ENCODE assay signal across 20 cellular contexts in genomic region chr3:104126463-104126862, GRCh38.
DNase-seq lines count a peak whose midpoint lies in the region; ATAC-seq, FAIRE-seq and TF ChIP-seq lines count a peak whose summit lies in the region.
"Had no signal": no experiment of that assay in that cellular context is flagged by ENCODE, and none has a peak within 500 bp of the region (broad histone marks: within the 10 kb centered on the region; RNA-seq: fewer than 3 reads in every experiment).

No MANE protein-coding gene starts in this region.

- no peak overlapping the region for H3K56ac ChIP-seq in H9 (ENCODE audit: insufficient read length, low read depth, low read length)

- no peak overlapping the region for H4K5ac ChIP-seq in H9 (ENCODE audit: insufficient read length, low read depth, low read length)

- H3K27me3 ChIP-seq in H9 (ENCODE audit: insufficient read depth, low read length) (no peaks in the 10 kb centered on the region), endodermal cell (ENCODE audit: control insufficient read depth, insufficient read depth, low read length, poor library complexity, severe bottlenecking) (no peaks in the 10 kb centered on the region), upper lobe of left lung (no peaks in the 10 kb centered on the region), small intestine (ENCODE audit: control insufficient read depth in 2 of 2, insufficient read depth in 2 of 2, low read length in 2 of 2) (no peaks in the 10 kb centered on the region)

- H3K27ac ChIP-seq in H9 (ENCODE audit: insufficient read length, low read depth, low read length): no peak overlapping the region
- H3K27ac ChIP-seq in endodermal cell (ENCODE audit: low read depth, low read length): no peak overlapping the region
- H3K27ac ChIP-seq in upper lobe of left lung: no peak overlapping the region
- no peak overlapping the region for H3K27ac ChIP-seq in small intestine (ENCODE audit: low read depth in 1 of 2, low read length in 1 of 2)

- H2BK5ac ChIP-seq in H9 (ENCODE audit: insufficient read length, low read length): no peak overlapping the region

- H4K20me1 ChIP-seq in H9 (ENCODE audit: control insufficient read depth, insufficient read depth, insufficient read length): no peaks in the 10 kb centered on the region

- no peaks in the 10 kb centered on the region for H3K9me3 ChIP-seq in H9 (ENCODE audit: control insufficient read depth, low read depth, low read length)
- peaks cover 3% of the 10 kb centered on the region for H3K9me3 ChIP-seq in endodermal cell (ENCODE audit: control insufficient read depth, low read length)
- peaks cover 0 to 5% (median 0%) of the 10 kb centered on the region in 4 donors for H3K9me3 ChIP-seq in upper lobe of left lung
- H3K9me3 ChIP-seq in small intestine (ENCODE audit: control insufficient read depth, low read depth): no peaks in the 10 kb centered on the region

- no peaks in the 10 kb centered on the region for H3K79me2 ChIP-seq in H9 (ENCODE audit: insufficient read depth, low read length)

- H3K27ac Mint-ChIP-seq in H9: no peak overlapping the region
- H3K27ac Mint-ChIP-seq in endodermal cell: no peak overlapping the region
- H3K27ac Mint-ChIP-seq: CD4-positive, alpha-beta memory T cell had no signal

- DNase-seq in H9 (peak; percentile 36), SHP77 (lab: John Stamatoyannopoulos, UW) (peak; percentile 73 to 86), endodermal cell (peak; percentile 46), upper lobe of left lung (peak in 1 of 2 donors; percentile 9), globus pallidus (ENCODE audit: low spot score) (no peak), dermis blood vessel endothelial cell (no peak), small intestine (no peak)
- DNase-seq: C1 segment of cervical spinal cord; Calu3; CD4-positive, alpha-beta memory T cell; COR-L47; DMS53; DMS79 treated with DMSO at 0.1 percent for 48 hours; GF-D8; GOT3 had no signal

- no peak overlapping the region for H3K23ac ChIP-seq in H9 (ENCODE audit: insufficient read length, low read depth, low read length)

- no peak overlapping the region for H3K9ac ChIP-seq in H9 (ENCODE audit: extremely low read depth, insufficient read length, low read length)
- no peak overlapping the region for H3K9ac ChIP-seq in endodermal cell (ENCODE audit: extremely low read depth, low read length, poor library complexity, severe bottlenecking)

- H4K8ac ChIP-seq in H9 (replicated peaks; ENCODE audit: insufficient read length, low read depth, low read length): no peak overlapping the region

- FAIRE-seq in small intestine (lab: Jason Lieb, UNC): no peak
- FAIRE-seq: GM12891, GM18507, H54 had no signal

- H3K4ac ChIP-seq in H9 (ENCODE audit: low read depth, low read length): no peak overlapping the region

- no peaks in the 10 kb centered on the region for H3K36me3 Mint-ChIP-seq in H9 (ENCODE audit: insufficient read depth in 1 of 3, low read depth in 3 of 3)
- H3K36me3 Mint-ChIP-seq in endodermal cell (ENCODE audit: low read depth): no peaks in the 10 kb centered on the region
- H3K36me3 Mint-ChIP-seq: CD4-positive, alpha-beta memory T cell had no signal

- no peak for TF ChIP-seq CTCF in H9 (conservative IDR thresholded peaks at IDR 0.05)
- TF ChIP-seq CTCF in endodermal cell (conservative IDR thresholded peaks at IDR 0.05): no peak
- TF ChIP-seq CTCF in upper lobe of left lung (IDR thresholded peaks at IDR 0.05): no peak

- no peaks in the 10 kb centered on the region for H3K23me2 ChIP-seq in H9 (ENCODE audit: insufficient read length, low read depth, low read length, poor library complexity, severe bottlenecking)

- H3K4me3 ChIP-seq in endodermal cell (ENCODE audit: low read length) (no peak overlapping the region), upper lobe of left lung (no peak overlapping the region), small intestine (ENCODE audit: low read depth in 1 of 2, low read length in 2 of 2) (no peak overlapping the region)

- no peak overlapping the region for H2AFZ ChIP-seq in H9 (ENCODE audit: low read length)

- no peaks in the 10 kb centered on the region for H3K36me3 ChIP-seq in endodermal cell (ENCODE audit: control insufficient read depth, insufficient read depth, low read length)
- no peaks in the 10 kb centered on the region for H3K36me3 ChIP-seq in upper lobe of left lung
- H3K36me3 ChIP-seq in small intestine (ENCODE audit: control insufficient read depth in 2 of 2, insufficient read depth in 2 of 2, low read length in 2 of 2): no peaks in the 10 kb centered on the region

- TF ChIP-seq EP300 in upper lobe of left lung (IDR thresholded peaks at IDR 0.05): no peak

- no peak overlapping the region for H2AK5ac ChIP-seq in H9 (ENCODE audit: insufficient read length, low read length)

- H2BK15ac ChIP-seq in H9 (ENCODE audit: low read depth, low read length): no peak overlapping the region

- H2BK12ac ChIP-seq in H9 (ENCODE audit: insufficient read length, low read depth, low read length): no peak overlapping the region

- no peak for TF ChIP-seq POLR2A in upper lobe of left lung (IDR thresholded peaks at IDR 0.05)

- ATAC-seq in upper lobe of left lung (ENCODE audit: low FRiP score in 2 of 2): peak; percentile 16 to 26
- no peak for ATAC-seq in GM21723 (IDR thresholded peaks at IDR 0.05; ENCODE audit: unreplicated experiment)
- ATAC-seq: HCT116 had no signal

- H3K14ac ChIP-seq in H9 (ENCODE audit: insufficient read depth, low read length): no peak overlapping the region

- H3K9me3 Mint-ChIP-seq in H9 (no peaks in the 10 kb centered on the region), endodermal cell (no peaks in the 10 kb centered on the region)

- H3T11ph ChIP-seq in H9 (ENCODE audit: low read length): no peak overlapping the region

- WGBS in H9 (ENCODE audit: extremely low coverage, insufficient read length, low lambda C conversion rate): no CpG with 5 or more reads among the region's 4 CpGs
- WGBS in endodermal cell (ENCODE audit: insufficient coverage in 1 of 2, insufficient read length in 1 of 2), 2 experiments: 93 to 94% methylated on average over 3 to 4 of the region's 4 CpGs
- WGBS in upper lobe of left lung, 2 donors: 80 to 89% methylated on average over 4 of the region's 4 CpGs
- 90 to 93% (median 90%) methylated on average over 4 of the region's 4 CpGs for WGBS in small intestine, 3 donors

- H3K79me1 ChIP-seq in H9 (ENCODE audit: insufficient read depth, low read depth, low read length, poor library complexity, severe bottlenecking): no peaks in the 10 kb centered on the region

- H2BK120ac ChIP-seq in H9 (ENCODE audit: low read depth, low read length, poor library complexity, severe bottlenecking): no peak overlapping the region

- H3K4me1 Mint-ChIP-seq in H9 (peaks cover 2 to 4% of the 10 kb centered on the region in 2 experiments; a peak in 3 of 4 replicates), endodermal cell (no peaks in the 10 kb centered on the region)
- H3K4me1 Mint-ChIP-seq: CD4-positive, alpha-beta memory T cell had no signal

- no peak overlapping the region for H3K18ac ChIP-seq in H9 (ENCODE audit: insufficient read length, low read depth, low read length)

- H3K4me3 Mint-ChIP-seq in H9 (no peak overlapping the region), endodermal cell (no peak overlapping the region)
- H3K4me3 Mint-ChIP-seq: CD4-positive, alpha-beta memory T cell had no signal

- no peaks in the 10 kb centered on the region for H3K27me3 Mint-ChIP-seq in H9 (ENCODE audit: low read depth)
- H3K27me3 Mint-ChIP-seq in endodermal cell (ENCODE audit: insufficient read depth): no peaks in the 10 kb centered on the region
- H3K27me3 Mint-ChIP-seq: CD4-positive, alpha-beta memory T cell had no signal

- no peak overlapping the region for H3K4me2 ChIP-seq in H9 (ENCODE audit: insufficient read depth, insufficient read length, low read length)

- H4K91ac ChIP-seq in H9 (ENCODE audit: insufficient read length, low read depth, low read length): no peak overlapping the region

- H2BK20ac ChIP-seq in H9 (ENCODE audit: low read depth, low read length, poor library complexity, severe bottlenecking): no peak overlapping the region

- H3K4me1 ChIP-seq in H9 (ENCODE audit: insufficient read depth, low read length) (no peaks in the 10 kb centered on the region), endodermal cell (ENCODE audit: control insufficient read depth, insufficient read depth, low read length) (no peaks in the 10 kb centered on the region), upper lobe of left lung (no peaks in the 10 kb centered on the region), small intestine (ENCODE audit: control insufficient read depth in 2 of 2, insufficient read depth in 1 of 2, low read depth in 1 of 2, low read length in 1 of 2) (no peaks in the 10 kb centered on the region)

Comparison
In these comparisons a context has a peak if more than half of its experiments do, and no peak if none do; other contexts are left out.
1. DNase-seq: peak in H9 (single experiment), SHP77 (2 of 2) and endodermal cell (single experiment); none in globus pallidus (single experiment), dermis blood vessel endothelial cell (single experiment) and small intestine (single experiment).